ENCODE assay signal across 2 cellular contexts in genomic region chr4:61273237-61273636, GRCh38.
TF ChIP-seq lines count a peak whose summit lies in the region.

No MANE protein-coding gene starts in this region.

TF ChIP-seq in Ishikawa, 13 proteins besides CTCF, POLR2A, EP300 and RAD21:
- TF ChIP-seq REST (IDR thresholded peaks at IDR 0.05; ENCODE audit: low read depth) (no peak), ZBTB7A (IDR thresholded peaks at IDR 0.05; ENCODE audit: low read depth) (no peak), CEBPB (IDR thresholded peaks at IDR 0.05) (peak; percentile 76), MAX (IDR thresholded peaks at IDR 0.05) (no peak), USF1 (IDR thresholded peaks at IDR 0.05) (no peak), NFIC (IDR thresholded peaks at IDR 0.05) (no peak)

TF ChIP-seq in WTC11, 78 proteins besides CTCF, POLR2A, EP300 and RAD21 (continued from another document):
- no peak for TF ChIP-seq ZNF532 (CRISPR knock-in tag; IDR thresholded peaks at IDR 0.05; ENCODE audit: borderline replicate concordance)
- TF ChIP-seq E2F5 (CRISPR knock-in tag; IDR thresholded peaks at IDR 0.05) = no peak
- TF ChIP-seq ZNF232 (CRISPR knock-in tag; IDR thresholded peaks at IDR 0.05) = no peak
- TF ChIP-seq ZNF416 (CRISPR knock-in tag; IDR thresholded peaks at IDR 0.05) = no peak
